Comparison of ENCODE assay signal across 15 cellular contexts in the genomic region with DNA sequence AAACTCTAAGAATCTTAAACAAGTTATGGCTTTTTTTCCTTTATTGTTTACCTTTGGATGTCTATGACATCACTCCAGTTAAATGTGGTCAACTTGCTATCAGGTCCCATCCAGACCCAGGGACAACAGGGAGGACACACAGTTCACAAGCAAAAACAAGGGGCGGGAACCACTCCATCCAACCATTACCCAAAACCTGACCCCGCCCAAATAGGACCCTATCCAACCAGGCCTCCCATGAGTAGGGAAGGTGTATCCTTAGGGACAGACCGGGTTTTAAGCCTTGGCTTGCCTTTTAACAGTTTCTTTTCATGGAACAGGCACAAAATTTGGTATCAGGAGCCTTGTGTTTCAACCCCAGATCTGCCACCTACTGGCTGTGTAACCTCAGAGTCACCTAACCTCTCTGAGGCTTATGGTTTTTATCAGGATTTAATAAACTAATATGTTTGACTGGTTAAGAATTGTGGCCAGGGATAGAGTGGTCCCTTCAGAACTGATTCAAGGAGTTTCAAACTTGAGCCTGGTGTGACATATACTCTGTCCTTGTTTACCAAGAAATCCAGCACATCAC.
DNase-seq lines count a peak whose midpoint lies in the region; ATAC-seq and TF ChIP-seq lines count a peak whose summit lies in the region.
"Had no signal": no experiment of that assay in that cellular context is flagged by ENCODE, and none has a peak within 500 bp of the region (broad histone marks: within the 10 kb centered on the region; RNA-seq: fewer than 3 reads in every experiment).

No MANE protein-coding gene starts in this region.

- TF ChIP-seq POLR2A in right lobe of liver (IDR thresholded peaks at IDR 0.05): no peak

- no peak for DNase-seq in cardiac fibroblast (ENCODE audit: low read depth in 2 of 2)
- DNase-seq in right lobe of liver: peak in 1 of 3 donors; percentile 60
- no peak for DNase-seq in stimulated activated naive CD8-positive, alpha-beta T cell treated with anti-CD3 and anti-CD28 coated beads, Interleukin-15, Interleukin-2, amounts not matched to agents 100 U/mL and 50 U/mL, for 24 hours
- no peak for DNase-seq in GM23248
- DNase-seq in NK-92 (lab: John Stamatoyannopoulos, UW; ENCODE audit: unreplicated experiment): no peak
- DNase-seq: activated CD8-positive, alpha-beta memory T cell treated with anti-CD3 and anti-CD28 coated beads, Interleukin-2, amount 50 U/mL, for 4 hours; CD4-positive, alpha-beta T cell; glutamatergic neuron; kidney glomerular epithelial cell; NCI-H1694 had no signal

- H3K9me3 Mint-ChIP-seq in activated T-helper 17 cell treated with anti-CD3 and anti-CD28 coated beads, Interleukin-2, amount 50 U/mL, for 72 hours: no peaks in the 10 kb centered on the region
- H3K9me3 Mint-ChIP-seq: activated naive CD4-positive, alpha-beta T cell treated with anti-CD3 and anti-CD28 coated beads, Interleukin-2, amount 50 U/mL, for 24 hours had no signal

- peak; percentile 29 for TF ChIP-seq CTCF in DOHH2 (IDR thresholded peaks at IDR 0.05; ENCODE audit: low read depth, low read length, poor library complexity, severe bottlenecking)
- TF ChIP-seq CTCF in LNCAP (IDR thresholded peaks at IDR 0.05): peak; percentile 32; the same call in 1 of the 2 replicates
- TF ChIP-seq CTCF in cardiac fibroblast (IDR thresholded peaks at IDR 0.05; ENCODE audit: low read depth, low read length): peak; percentile 32
- TF ChIP-seq CTCF in right lobe of liver (IDR thresholded peaks at IDR 0.05): peak; percentile 14 to 44 (median 36)

- H3K9me3 ChIP-seq in DOHH2 (ENCODE audit: control insufficient read depth, insufficient read depth, low read length) (0 out of 2 replicates have a peak, but pooled peaks cover 3% of the 10 kb centered on the region), right lobe of liver (no peaks in the 10 kb centered on the region), GM23248 (ENCODE audit: low read depth) (no peaks in the 10 kb centered on the region)

- in situ Hi-C loops in GM23248 (cut with MboI): no loop called here

- no peak overlapping the region for H3K27ac Mint-ChIP-seq in activated T-helper 17 cell treated with anti-CD3 and anti-CD28 coated beads, Interleukin-2, amount 50 U/mL, for 72 hours
- H3K27ac Mint-ChIP-seq: activated naive CD4-positive, alpha-beta T cell treated with anti-CD3 and anti-CD28 coated beads, Interleukin-2, amount 50 U/mL, for 24 hours; CD4-positive, alpha-beta T cell had no signal

- H3K4me3 Mint-ChIP-seq in activated T-helper 17 cell treated with anti-CD3 and anti-CD28 coated beads, Interleukin-2, amount 50 U/mL, for 72 hours: no peak overlapping the region
- H3K4me3 Mint-ChIP-seq: activated naive CD4-positive, alpha-beta T cell treated with anti-CD3 and anti-CD28 coated beads, Interleukin-2, amount 50 U/mL, for 24 hours; CD4-positive, alpha-beta T cell had no signal

- H3K27ac ChIP-seq in DOHH2 (ENCODE audit: low read depth, low read length) (no peak overlapping the region), right lobe of liver (no peak overlapping the region), GM23248 (no peak overlapping the region)

- H2AFZ ChIP-seq in GM23248: no peak overlapping the region

- 68% methylated on average over 3 of the region's 3 CpGs for WGBS in right lobe of liver (ENCODE audit: insufficient coverage, low coverage, low lambda C conversion rate, missing lambda C conversion rate)
- 84 to 86% methylated on average over 3 of the region's 3 CpGs for WGBS in GM23248 (ENCODE audit: low coverage in 1 of 2, low lambda C conversion rate in 2 of 2, missing lambda C conversion rate in 2 of 2), 2 experiments

- H3K4me1 Mint-ChIP-seq in activated T-helper 17 cell treated with anti-CD3 and anti-CD28 coated beads, Interleukin-2, amount 50 U/mL, for 72 hours: peaks cover 4% of the 10 kb centered on the region
- H3K4me1 Mint-ChIP-seq: activated naive CD4-positive, alpha-beta T cell treated with anti-CD3 and anti-CD28 coated beads, Interleukin-2, amount 50 U/mL, for 24 hours had no signal

- no peaks in the 10 kb centered on the region for H3K36me3 Mint-ChIP-seq in activated T-helper 17 cell treated with anti-CD3 and anti-CD28 coated beads, Interleukin-2, amount 50 U/mL, for 72 hours (ENCODE audit: low read depth)
- H3K36me3 Mint-ChIP-seq: activated naive CD4-positive, alpha-beta T cell treated with anti-CD3 and anti-CD28 coated beads, Interleukin-2, amount 50 U/mL, for 24 hours had no signal

- intact Hi-C loops in right lobe of liver (cut with DNase I): no loop called here

- H3K4me3 ChIP-seq in DOHH2 (ENCODE audit: low read length) (no peak overlapping the region), cardiac fibroblast (replicated peaks in 1 of 2; ENCODE audit: low read depth in 2 of 2, low read length in 2 of 2) (no peak overlapping the region), right lobe of liver (no peak overlapping the region), GM23248 (no peak overlapping the region)

- peaks cover 17% of the 10 kb centered on the region for H3K27me3 Mint-ChIP-seq in activated T-helper 17 cell treated with anti-CD3 and anti-CD28 coated beads, Interleukin-2, amount 50 U/mL, for 72 hours

- H3K36me3 ChIP-seq in DOHH2 (ENCODE audit: control insufficient read depth, low read length) (no peaks in the 10 kb centered on the region), right lobe of liver (no peaks in the 10 kb centered on the region), GM23248 (ENCODE audit: low read depth) (no peaks in the 10 kb centered on the region)

- no peaks in the 10 kb centered on the region for H3K79me2 ChIP-seq in DOHH2 (ENCODE audit: control insufficient read depth, low read length)
- no peaks in the 10 kb centered on the region for H3K79me2 ChIP-seq in GM23248 (ENCODE audit: insufficient read depth)

- H3K9ac ChIP-seq in GM23248: no peak overlapping the region

- H3K27me3 ChIP-seq in DOHH2 (ENCODE audit: control insufficient read depth, low read length) (no peaks in the 10 kb centered on the region), right lobe of liver (no peaks in the 10 kb centered on the region), GM23248 (replicated peaks; ENCODE audit: insufficient read depth) (no peaks in the 10 kb centered on the region; the same call in 1 of the 2 replicates)

- peak; percentile 22 to 70 (median 54) for ATAC-seq in right lobe of liver
- no peak for ATAC-seq in activated T-helper 17 cell treated with anti-CD3 and anti-CD28 coated beads, Interleukin-2, amount 50 U/mL, for 72 hours (replicated peaks)
- no peak for ATAC-seq in stimulated activated naive CD8-positive, alpha-beta T cell treated with anti-CD3 and anti-CD28 coated beads, Interleukin-15, Interleukin-2, amounts not matched to agents 100 U/mL and 50 U/mL, for 24 hours
- ATAC-seq: activated CD4-positive, CD25-positive, alpha-beta regulatory T cell treated with anti-CD3 and anti-CD28 coated beads, Interleukin-2, amount 50 U/mL, for 24 hours had no signal

- no peaks in the 10 kb centered on the region for H4K20me1 ChIP-seq in DOHH2 (ENCODE audit: control insufficient read depth, insufficient read depth, low read depth, low read length)
- H4K20me1 ChIP-seq in GM23248 (ENCODE audit: insufficient read depth): no peaks in the 10 kb centered on the region

- H3F3A ChIP-seq in DOHH2 (ENCODE audit: control insufficient read depth, insufficient read depth) (no peaks in the 10 kb centered on the region), GM23248 (ENCODE audit: insufficient read depth) (no peaks in the 10 kb centered on the region)

- H3K4me1 ChIP-seq in DOHH2 (ENCODE audit: control insufficient read depth, low read length): no peaks in the 10 kb centered on the region
- H3K4me1 ChIP-seq in right lobe of liver: no peaks in the 10 kb centered on the region
- H3K4me1 ChIP-seq in GM23248 (ENCODE audit: insufficient read depth): no peaks in the 10 kb centered on the region

- H3K4me2 ChIP-seq in DOHH2 (ENCODE audit: low read length) (no peak overlapping the region), GM23248 (ENCODE audit: unreplicated experiment) (no peak overlapping the region)

- H3K9me2 ChIP-seq in DOHH2 (replicated peaks; ENCODE audit: control insufficient read depth, low read length) (no peaks in the 10 kb centered on the region), GM23248 (ENCODE audit: insufficient read depth) (no peaks in the 10 kb centered on the region)

Comparison
In these comparisons a context has a peak if more than half of its experiments do, and no peak if none do; other contexts are left out.
1. ATAC-seq: peak in right lobe of liver (4 of 4); none in activated T-helper 17 cell treated with anti-CD3 and anti-CD28 coated beads, Interleukin-2, amount 50 U/mL, for 72 hours (single experiment) and stimulated activated naive CD8-positive, alpha-beta T cell treated with anti-CD3 and anti-CD28 coated beads, Interleukin-15, Interleukin-2, amounts not matched to agents 100 U/mL and 50 U/mL, for 24 hours (single experiment).
2. Peak in every context shown above with its lines, with median percentiles within 50 percentile points of each other: CTCF ChIP-seq.